In genomic region chr2:85584857-85585780, GRCh38 we compare ENCODE assay signal across 8 cellular contexts. TPM values are rescaled to one million over a fixed set of nuclear protein-coding genes. Genes with fewer than 3 reads are reported as not detected.
DNase-seq lines count a peak whose midpoint lies in the region; ATAC-seq and TF ChIP-seq lines count a peak whose summit lies in the region.

No MANE protein-coding gene starts in this region.

- H3K27me3 Mint-ChIP-seq in activated CD8-positive, alpha-beta T cell treated with anti-CD3 and anti-CD28 coated beads, Interleukin-2, amount 10 ng/mL, durations not matched to agents 7 days and 5 days (ENCODE audit: low read depth), result no peaks in the 10 kb centered on the region
- H3K27me3 Mint-ChIP-seq in osteocyte (ENCODE audit: unreplicated experiment), result peaks cover 4% of the 10 kb centered on the region

- no peaks in the 10 kb centered on the region for H3K4me1 ChIP-seq in MM.1S (ENCODE audit: low read length)

- no peaks in the 10 kb centered on the region for H3K27me3 ChIP-seq in MM.1S (replicated peaks; ENCODE audit: insufficient read depth, low read length)

- peak; percentile 68 for DNase-seq in 8988T
- peak; percentile 32 for DNase-seq in activated CD8-positive, alpha-beta T cell treated with anti-CD3 and anti-CD28 coated beads, Interleukin-2, amount 10 ng/mL, durations not matched to agents 7 days and 5 days
- DNase-seq in fibroblast of the aortic adventitia (ENCODE audit: low read depth), result peak; percentile 69
- no peak for DNase-seq in osteocyte (ENCODE audit: extremely low spot score, unreplicated experiment)
- no peak for DNase-seq in MM.1S

- no peak overlapping the region for H3K4me2 ChIP-seq in MM.1S (ENCODE audit: low read depth, low read length)

- H3K4me1 Mint-ChIP-seq in activated CD8-positive, alpha-beta T cell treated with anti-CD3 and anti-CD28 coated beads, Interleukin-2, amount 10 ng/mL, durations not matched to agents 7 days and 5 days (ENCODE audit: low read depth), result peaks cover 71% of the 10 kb centered on the region
- H3K4me1 Mint-ChIP-seq in osteocyte (ENCODE audit: unreplicated experiment), result peaks cover 36% of the 10 kb centered on the region

- H3K9ac ChIP-seq in MM.1S (ENCODE audit: low read length), result no peak overlapping the region

- POLR2A ChIA-PET in activated CD8-positive, alpha-beta T cell treated with anti-CD3 and anti-CD28 coated beads, Interleukin-2, amount 10 ng/mL, durations not matched to agents 7 days and 5 days (lab: Charles Lee), result interaction anchor here (0.9 to 3.8 kb wide), 4 partner anchors 10 to 258 kb away, joined by 4 to 28 read pairs (median 4); partner anchors contain the start of genes RNF181 and TGOLN2

- no peaks in the 10 kb centered on the region for H3K9me2 ChIP-seq in MM.1S (replicated peaks; ENCODE audit: insufficient read depth, low read length)

- no peak overlapping the region for H2AFZ ChIP-seq in MM.1S (ENCODE audit: low read length)

- TF ChIP-seq CTCF in fibroblast of the aortic adventitia (IDR thresholded peaks at IDR 0.05; ENCODE audit: insufficient read depth, low read length) (no peak), osteocyte (IDR thresholded peaks at IDR 0.05) (no peak), MM.1S (IDR thresholded peaks at IDR 0.05; ENCODE audit: low read length) (no peak)

- H3K36me3 ChIP-seq in MM.1S (replicated peaks; ENCODE audit: insufficient read depth, low read length), result 0 out of 2 replicates have a peak, but pooled peaks cover 5% of the 10 kb centered on the region

- peaks cover 21% of the 10 kb centered on the region for H3K36me3 Mint-ChIP-seq in activated CD8-positive, alpha-beta T cell treated with anti-CD3 and anti-CD28 coated beads, Interleukin-2, amount 10 ng/mL, durations not matched to agents 7 days and 5 days (ENCODE audit: low read depth)
- H3K36me3 Mint-ChIP-seq in osteocyte (ENCODE audit: unreplicated experiment), result no peaks in the 10 kb centered on the region

- H3K9me3 ChIP-seq in MM.1S (replicated peaks; ENCODE audit: insufficient read depth, low read length), result no peaks in the 10 kb centered on the region

- CTCF ChIA-PET in activated CD8-positive, alpha-beta T cell treated with anti-CD3 and anti-CD28 coated beads, Interleukin-2, amount 10 ng/mL, durations not matched to agents 7 days and 5 days (lab: Charles Lee), result interaction anchor here (0.8 to 3.1 kb wide), 6 partner anchors 10 to 165 kb away, joined by 3 to 11 read pairs (median 4); partner anchors contain the start of gene RNF181

- peak; percentile 44 for ATAC-seq in GM18517 (IDR thresholded peaks at IDR 0.05; ENCODE audit: unreplicated experiment)
- ATAC-seq in HG03439 (IDR thresholded peaks at IDR 0.05; ENCODE audit: unreplicated experiment), result peak; percentile 41
- peak; percentile 61 for ATAC-seq in activated CD8-positive, alpha-beta T cell treated with anti-CD3 and anti-CD28 coated beads, Interleukin-2, amount 10 ng/mL, durations not matched to agents 7 days and 5 days
- ATAC-seq in GM21737 (IDR thresholded peaks at IDR 0.05; ENCODE audit: unreplicated experiment), result no peak

- peaks cover 3% of the 10 kb centered on the region for H3K79me2 ChIP-seq in MM.1S (ENCODE audit: low read length)

- no peak overlapping the region for H3K27ac ChIP-seq in MM.1S (ENCODE audit: low read length)

- H3K27ac Mint-ChIP-seq in activated CD8-positive, alpha-beta T cell treated with anti-CD3 and anti-CD28 coated beads, Interleukin-2, amount 10 ng/mL, durations not matched to agents 7 days and 5 days, result peak overlapping the region; percentile 91
- H3K27ac Mint-ChIP-seq in osteocyte (ENCODE audit: unreplicated experiment), result peak overlapping the region; percentile 32

- H3K4me3 Mint-ChIP-seq in activated CD8-positive, alpha-beta T cell treated with anti-CD3 and anti-CD28 coated beads, Interleukin-2, amount 10 ng/mL, durations not matched to agents 7 days and 5 days, result peak overlapping the region; percentile 87
- H3K4me3 Mint-ChIP-seq in osteocyte (ENCODE audit: unreplicated experiment), result no peak overlapping the region

- peak overlapping the region; percentile 67 for H3K4me3 ChIP-seq in fibroblast of the aortic adventitia (ENCODE audit: low read depth, low read length)
- H3K4me3 ChIP-seq in MM.1S (ENCODE audit: low read length), result no peak overlapping the region

- no peaks in the 10 kb centered on the region for H3F3A ChIP-seq in MM.1S (ENCODE audit: insufficient read depth, low read length)

- no peaks in the 10 kb centered on the region for H3K9me3 Mint-ChIP-seq in activated CD8-positive, alpha-beta T cell treated with anti-CD3 and anti-CD28 coated beads, Interleukin-2, amount 10 ng/mL, durations not matched to agents 7 days and 5 days (ENCODE audit: insufficient read depth)
- H3K9me3 Mint-ChIP-seq in osteocyte (ENCODE audit: unreplicated experiment), result no peaks in the 10 kb centered on the region

- no peaks in the 10 kb centered on the region for H4K20me1 ChIP-seq in MM.1S (ENCODE audit: insufficient read depth, low read length)

RNA-seq across cellular contexts. Expression of gene VAMP5, which starts 0.9 kb away (rescaled TPM):
- 10 to 100 TPM; 72.0 to 74.4 TPM for total RNA-seq in activated CD8-positive, alpha-beta T cell treated with anti-CD3 and anti-CD28 coated beads, Interleukin-2, amount 10 ng/mL, durations not matched to agents 7 days and 5 days
- total RNA-seq in fibroblast of the aortic adventitia (ENCODE audit: low replicate concordance), result 33.8 and 56.2 TPM in 2 replicates
- not detected in 2 replicates for total RNA-seq in osteocyte

RNA-seq across cellular contexts. Expression of gene VAMP8, which starts 7.7 kb away (rescaled TPM):
- 100 to 1,000 TPM; 141 to 148 TPM for total RNA-seq in activated CD8-positive, alpha-beta T cell treated with anti-CD3 and anti-CD28 coated beads, Interleukin-2, amount 10 ng/mL, durations not matched to agents 7 days and 5 days
- total RNA-seq in fibroblast of the aortic adventitia (ENCODE audit: low replicate concordance), result 0.54 and 1.7 TPM in 2 replicates
- 3.1 and 3.8 TPM in 2 replicates for total RNA-seq in osteocyte

RNA-seq across cellular contexts. Expression of gene RNF181, which starts 10.4 kb away (rescaled TPM):
- 100 to 1,000 TPM in 1 of 2 experiments, 10 to 100 TPM in 1; 91.0 to 104 TPM for total RNA-seq in activated CD8-positive, alpha-beta T cell treated with anti-CD3 and anti-CD28 coated beads, Interleukin-2, amount 10 ng/mL, durations not matched to agents 7 days and 5 days
- total RNA-seq in fibroblast of the aortic adventitia (ENCODE audit: low replicate concordance) (86.7 and 213 TPM in 2 replicates), osteocyte (77.2 and 77.3 TPM in 2 replicates)

RNA-seq across cellular contexts. Expression of gene TMEM150A, which starts 17.4 kb away (rescaled TPM):
- 1 to 10 TPM; 1.7 to 1.9 TPM for total RNA-seq in activated CD8-positive, alpha-beta T cell treated with anti-CD3 and anti-CD28 coated beads, Interleukin-2, amount 10 ng/mL, durations not matched to agents 7 days and 5 days
- total RNA-seq in fibroblast of the aortic adventitia (ENCODE audit: low replicate concordance) (7.4 and 8.6 TPM in 2 replicates), osteocyte (18.2 and 20.8 TPM in 2 replicates)

RNA-seq across cellular contexts. Expression of gene GGCX, which starts 23.8 kb away (rescaled TPM):
- 10 to 100 TPM; 18.9 to 20.0 TPM for total RNA-seq in activated CD8-positive, alpha-beta T cell treated with anti-CD3 and anti-CD28 coated beads, Interleukin-2, amount 10 ng/mL, durations not matched to agents 7 days and 5 days
- total RNA-seq in fibroblast of the aortic adventitia (ENCODE audit: low replicate concordance) (26.7 and 43.3 TPM in 2 replicates), osteocyte (58.2 and 59.6 TPM in 2 replicates)

Comparison
In these comparisons a context has a peak if more than half of its experiments do, and no peak if none do; other contexts are left out.
1. DNase-seq: peak in 8988T (single experiment), activated CD8-positive, alpha-beta T cell treated with anti-CD3 and anti-CD28 coated beads, Interleukin-2, amount 10 ng/mL, durations not matched to agents 7 days and 5 days (single experiment) and fibroblast of the aortic adventitia (single experiment); none in osteocyte (single experiment) and MM.1S (single experiment).
2. RNA of gene VAMP5, which starts 0.9 kb away (total RNA-seq): 72.0 to 74.4 TPM in activated CD8-positive, alpha-beta T cell treated with anti-CD3 and anti-CD28 coated beads, Interleukin-2, amount 10 ng/mL, durations not matched to agents 7 days and 5 days and 33.8 to 56.2 TPM in fibroblast of the aortic adventitia; not detected in osteocyte; every median in the first group is over 10 times any median in the second.
3. RNA of gene VAMP8, which starts 7.7 kb away (total RNA-seq): 141 to 148 TPM in activated CD8-positive, alpha-beta T cell treated with anti-CD3 and anti-CD28 coated beads, Interleukin-2, amount 10 ng/mL, durations not matched to agents 7 days and 5 days; 3.1 to 3.8 TPM in osteocyte and 0.54 to 1.7 TPM in fibroblast of the aortic adventitia; every median in the first group is over 10 times any median in the second.